Comparison of ENCODE assay signal across 1 cellular context in the genomic region with DNA sequence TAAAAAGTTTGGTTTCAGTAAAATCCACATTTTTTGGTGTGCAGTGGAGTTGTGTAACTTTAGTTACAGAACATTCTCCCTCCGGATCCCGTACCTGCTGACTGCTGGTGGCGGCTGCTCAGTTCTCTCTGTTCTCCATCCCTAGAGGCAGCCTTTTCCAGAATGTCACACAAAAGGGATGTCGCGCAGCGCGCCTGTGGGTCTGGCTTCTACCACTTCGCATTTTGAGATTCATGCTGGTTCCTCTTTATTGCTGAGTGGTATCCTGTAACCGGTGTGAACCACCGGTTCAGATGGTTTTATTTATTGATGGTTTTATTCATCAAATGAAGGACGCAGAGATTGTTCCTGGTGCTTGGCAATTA.
TF ChIP-seq lines count a peak whose summit lies in the region.

No MANE protein-coding gene starts in this region.

TF ChIP-seq in endothelial cell of umbilical vein, 7 proteins besides CTCF, POLR2A, EP300 and RAD21:
- no peak for TF ChIP-seq POLR2AphosphoS5 (IDR thresholded peaks at IDR 0.05; ENCODE audit: insufficient read depth, low read depth, low read length)
- TF ChIP-seq, protein P1, sequence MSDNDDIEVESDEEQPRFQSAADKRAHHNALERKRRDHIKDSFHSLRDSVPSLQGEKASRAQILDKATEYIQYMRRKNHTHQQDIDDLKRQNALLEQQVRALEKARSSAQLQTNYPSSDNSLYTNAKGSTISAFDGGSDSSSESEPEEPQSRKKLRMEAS (IDR thresholded peaks at IDR 0.05; ENCODE audit: insufficient read depth, insufficient read length), result no peak
TF ChIP-seq in endothelial cell of umbilical vein: peak in this region for 0.
